Comparison of ENCODE assay signal across 21 cellular contexts in the genomic region with DNA sequence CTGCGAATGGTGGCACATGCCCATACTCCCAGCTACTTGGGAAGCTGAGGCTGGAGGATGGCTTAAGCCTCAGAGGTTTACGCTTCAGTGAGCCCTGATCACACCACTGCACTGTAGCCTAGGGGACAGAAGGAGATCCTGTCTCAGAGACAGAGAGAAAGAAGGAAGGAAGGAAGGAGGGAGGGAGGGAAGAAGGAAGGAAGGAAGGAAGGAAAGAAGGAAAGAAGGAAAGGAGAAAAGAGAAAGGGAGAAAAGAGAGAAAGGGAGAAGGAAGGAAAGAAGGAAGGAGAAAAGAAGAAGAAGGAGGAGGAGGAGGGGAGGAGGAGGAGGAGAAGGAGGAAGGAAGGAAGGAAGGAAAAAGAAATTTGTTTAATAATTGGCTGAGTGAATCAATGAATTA. TPM values are rescaled to one million over a fixed set of nuclear protein-coding genes. Genes with fewer than 3 reads are reported as not detected.
DNase-seq lines count a peak whose midpoint lies in the region; ATAC-seq and TF ChIP-seq lines count a peak whose summit lies in the region.
"Had no signal": no experiment of that assay in that cellular context is flagged by ENCODE, and none has a peak within 500 bp of the region (broad histone marks: within the 10 kb centered on the region; RNA-seq: fewer than 3 reads in every experiment).

No MANE protein-coding gene starts in this region.

- H3K27ac ChIP-seq in BLaER1 (no peak overlapping the region), HEK293 (ENCODE audit: extremely low read depth, low read depth, low read length) (no peak overlapping the region), neural progenitor cell (no peak overlapping the region)
- H3K27ac ChIP-seq: 22Rv1, A549, C4-2B had no signal

- H3K27me3 Mint-ChIP-seq in neural progenitor cell (ENCODE audit: insufficient read depth, low read depth) = peaks cover 7% of the 10 kb centered on the region
- peaks cover 8% of the 10 kb centered on the region for H3K27me3 Mint-ChIP-seq in activated T-cell treated with anti-CD3 and anti-CD28 coated beads, Interleukin-2, amount 50 U/mL, for 72 hours (ENCODE audit: low read depth)

- POLR2A ChIA-PET in HEK293 (lab: Yijun Ruan, JAX) = no interaction called here

- no peaks in the 10 kb centered on the region for H3K79me2 ChIP-seq in neural progenitor cell (ENCODE audit: low read depth)

- TF ChIP-seq CTCF in HEK293 (tag by site-specific recombination; IDR thresholded peaks at IDR 0.05) (no peak), neural progenitor cell (IDR thresholded peaks at IDR 0.05) (no peak)

- H3K27ac Mint-ChIP-seq in neural progenitor cell = no peak overlapping the region
- H3K27ac Mint-ChIP-seq in activated T-cell treated with anti-CD3 and anti-CD28 coated beads, Interleukin-2, amount 50 U/mL, for 72 hours = no peak overlapping the region
- H3K27ac Mint-ChIP-seq: B cell; CD4-positive, alpha-beta T cell; CD8-positive, alpha-beta T cell had no signal

- H3K4me3 ChIP-seq in BLaER1 (no peak overlapping the region), HEK293 (ENCODE audit: low read depth, low read length) (no peak overlapping the region), neural progenitor cell (no peak overlapping the region)
- H3K4me3 ChIP-seq: A549, GM12878 had no signal

- no peaks in the 10 kb centered on the region for H3K4me1 Mint-ChIP-seq in neural progenitor cell
- no peaks in the 10 kb centered on the region for H3K4me1 Mint-ChIP-seq in activated T-cell treated with anti-CD3 and anti-CD28 coated beads, Interleukin-2, amount 50 U/mL, for 72 hours (ENCODE audit: low read depth)
- H3K4me1 Mint-ChIP-seq: B cell had no signal

- peak overlapping the region; percentile 28 for H3K4me2 ChIP-seq in BLaER1
- H3K4me2 ChIP-seq in neural progenitor cell = no peak overlapping the region
- H3K4me2 ChIP-seq: A549 had no signal

- H4K20me1 ChIP-seq in BLaER1 (no peaks in the 10 kb centered on the region), neural progenitor cell (ENCODE audit: low read depth) (no peaks in the 10 kb centered on the region)

- H3K9me3 ChIP-seq in BLaER1 = peaks cover 14% of the 10 kb centered on the region
- H3K9me3 ChIP-seq in HEK293 (ENCODE audit: control insufficient read depth, insufficient read depth, low read depth, low read length) = no peaks in the 10 kb centered on the region
- H3K9me3 ChIP-seq in neural progenitor cell (ENCODE audit: low read depth) = no peaks in the 10 kb centered on the region

- H3F3A ChIP-seq in neural progenitor cell (ENCODE audit: low read depth) = no peaks in the 10 kb centered on the region

- H2AFZ ChIP-seq in neural progenitor cell (replicated peaks) = no peak overlapping the region

- H3K36me3 ChIP-seq in BLaER1 (no peaks in the 10 kb centered on the region), HEK293 (ENCODE audit: control insufficient read depth in 2 of 2, insufficient read depth in 1 of 2, low read length in 2 of 2) (no peaks in the 10 kb centered on the region; a peak in 1 of 3 replicates), neural progenitor cell (no peaks in the 10 kb centered on the region)

- H3K9ac ChIP-seq in BLaER1 = no peak overlapping the region
- H3K9ac ChIP-seq in neural progenitor cell = no peak overlapping the region

- H3K9me3 Mint-ChIP-seq in neural progenitor cell = peaks cover 7% of the 10 kb centered on the region
- no peaks in the 10 kb centered on the region for H3K9me3 Mint-ChIP-seq in activated T-cell treated with anti-CD3 and anti-CD28 coated beads, Interleukin-2, amount 50 U/mL, for 72 hours
- H3K9me3 Mint-ChIP-seq: CD4-positive, alpha-beta T cell had no signal

- DNase-seq in neural progenitor cell (ENCODE audit: low spot score) (peak; percentile 34), NK-92 (lab: John Stamatoyannopoulos, UW; ENCODE audit: unreplicated experiment) (no peak)
- DNase-seq in activated T-cell treated with anti-CD3 and anti-CD28 coated beads, Interleukin-2, amount 50 U/mL, for 72 hours = no peak
- DNase-seq: AML-193; CD4-positive, alpha-beta T cell; CD8-positive, alpha-beta T cell; DMS 273 treated with DMSO at 0.1 percent for 48 hours; DMS153; DMS53; DMS79; DND-41; EL; GDM1 had no signal

- no peak overlapping the region for H3K4me3 Mint-ChIP-seq in neural progenitor cell
- no peak overlapping the region for H3K4me3 Mint-ChIP-seq in activated T-cell treated with anti-CD3 and anti-CD28 coated beads, Interleukin-2, amount 50 U/mL, for 72 hours
- H3K4me3 Mint-ChIP-seq: B cell; CD4-positive, alpha-beta T cell; CD8-positive, alpha-beta T cell had no signal

- peaks cover 5% of the 10 kb centered on the region; the same call in 1 of the 2 replicates for H3K4me1 ChIP-seq in BLaER1
- H3K4me1 ChIP-seq in HEK293 (ENCODE audit: control insufficient read depth, insufficient read depth, low read length) = no peaks in the 10 kb centered on the region
- no peaks in the 10 kb centered on the region for H3K4me1 ChIP-seq in neural progenitor cell
- H3K4me1 ChIP-seq: A549 had no signal

- no peaks in the 10 kb centered on the region for H3K36me3 Mint-ChIP-seq in neural progenitor cell
- no peaks in the 10 kb centered on the region for H3K36me3 Mint-ChIP-seq in activated T-cell treated with anti-CD3 and anti-CD28 coated beads, Interleukin-2, amount 50 U/mL, for 72 hours (ENCODE audit: insufficient read depth in 2 of 2)
- H3K36me3 Mint-ChIP-seq: CD8-positive, alpha-beta T cell had no signal

- no peak for ATAC-seq in GM19324 (IDR thresholded peaks at IDR 0.05; ENCODE audit: low FRiP score, unreplicated experiment)
- ATAC-seq in activated T-cell treated with anti-CD3 and anti-CD28 coated beads, Interleukin-2, amount 50 U/mL, for 72 hours (replicated peaks in 1 of 2) = no peak
- ATAC-seq: CD8-positive, alpha-beta T cell; GM12878 had no signal

- CTCF ChIA-PET in HEK293 (lab: Yijun Ruan, JAX) = no interaction called here

- H3K27me3 ChIP-seq in BLaER1 = no peaks in the 10 kb centered on the region
- H3K27me3 ChIP-seq in neural progenitor cell = peaks cover 29% of the 10 kb centered on the region

TF ChIP-seq in HEK293, 187 proteins besides CTCF, POLR2A, EP300 and RAD21:
- peak; percentile 95 for TF ChIP-seq ZNF366 (tag by site-specific recombination; conservative IDR thresholded peaks at IDR 0.05)
- no peak for TF ChIP-seq ZNF830 (tag by site-specific recombination; IDR thresholded peaks at IDR 0.05; ENCODE audit: low read depth)
- TF ChIP-seq PRDM1 (tag by site-specific recombination; IDR thresholded peaks at IDR 0.05) = peak; percentile 87

RNA-seq across cellular contexts. Expression of gene SAR1A, which starts 13.0 kb away (rescaled TPM):
- total RNA-seq in neural progenitor cell (ENCODE audit: low replicate concordance) = 93.5 and 147 TPM in 2 replicates
- total RNA-seq in activated T-cell treated with anti-CD3 and anti-CD28 coated beads, Interleukin-2, amount 50 U/mL, for 72 hours = 10 to 100 TPM; 87.8 to 97.1 TPM

RNA-seq across cellular contexts. Expression of gene TYSND1, which starts 36.8 kb away (rescaled TPM):
- 7.7 and 17.4 TPM in 2 replicates for total RNA-seq in neural progenitor cell (ENCODE audit: low replicate concordance)
- total RNA-seq in activated T-cell treated with anti-CD3 and anti-CD28 coated beads, Interleukin-2, amount 50 U/mL, for 72 hours = 10 to 100 TPM; 11.8 to 13.8 TPM

RNA-seq across cellular contexts. Expression of gene PPA1, which starts 49.9 kb away (rescaled TPM):
- 134 and 203 TPM in 2 replicates for total RNA-seq in neural progenitor cell (ENCODE audit: low replicate concordance)
- total RNA-seq in activated T-cell treated with anti-CD3 and anti-CD28 coated beads, Interleukin-2, amount 50 U/mL, for 72 hours = 100 to 1,000 TPM; 274 to 290 TPM

RNA-seq across cellular contexts. Expression of gene AIFM2, which starts 50.7 kb away (rescaled TPM):
- 1.1 and 1.3 TPM in 2 replicates for total RNA-seq in neural progenitor cell (ENCODE audit: low replicate concordance)
- 1 to 10 TPM; 6.4 to 7.2 TPM for total RNA-seq in activated T-cell treated with anti-CD3 and anti-CD28 coated beads, Interleukin-2, amount 50 U/mL, for 72 hours
